In the genomic region with DNA sequence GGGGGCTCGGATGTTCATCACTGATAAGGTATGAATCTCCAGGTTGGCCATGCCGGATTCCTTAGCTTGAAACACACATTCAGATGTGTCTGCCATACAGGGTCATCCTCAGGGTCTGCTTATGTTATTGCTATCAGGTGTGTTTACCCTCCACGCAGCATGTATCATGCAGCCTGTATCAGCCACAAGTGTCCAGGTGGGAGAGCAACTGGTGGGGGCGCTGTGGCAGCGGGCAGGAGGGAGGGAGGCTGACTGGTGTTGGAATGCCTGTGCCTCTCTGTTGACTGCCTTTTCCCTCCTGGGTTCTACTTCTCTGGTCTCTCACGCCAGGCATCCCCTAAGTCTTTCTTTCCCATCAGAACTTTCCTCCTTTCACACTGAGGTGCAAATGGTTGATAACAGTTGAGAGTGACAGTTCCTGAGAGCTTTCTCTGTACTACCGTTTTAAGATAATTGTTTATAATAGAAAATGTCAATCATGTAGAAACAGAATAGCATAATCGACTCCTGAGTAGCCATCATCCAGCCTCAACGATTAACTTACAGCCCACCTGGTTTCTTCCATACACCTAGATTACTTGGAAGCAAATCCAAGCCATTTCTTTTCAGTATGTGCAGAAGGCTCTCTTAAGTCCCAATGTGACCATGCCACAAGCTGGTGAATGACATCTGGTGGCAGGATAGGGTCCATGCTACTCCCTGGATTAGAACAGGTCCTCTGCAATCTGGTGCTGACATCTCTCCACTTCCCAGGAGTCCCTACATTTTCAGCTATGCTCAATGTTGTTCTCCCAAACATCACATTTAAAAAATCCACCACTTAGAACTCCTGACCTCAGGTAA, we compare ENCODE assay signal across 15 cellular contexts.
"Had no signal": no experiment of that assay in that cellular context is flagged by ENCODE, and none has a peak within 500 bp of the region (broad histone marks: within the 10 kb centered on the region; RNA-seq: fewer than 3 reads in every experiment).

No MANE protein-coding gene starts in this region.

- H3K27me3 ChIP-seq: cardiac muscle cell, right atrium auricular region had no signal

- H3K36me3 ChIP-seq: cardiac muscle cell, gastroesophageal sphincter, right atrium auricular region had no signal

- H3K9me3 ChIP-seq: gastroesophageal sphincter, right atrium auricular region had no signal

- H2AFZ ChIP-seq: parathyroid adenoma had no signal

- H3K4me1 ChIP-seq: parathyroid adenoma had no signal

- H3K79me2 ChIP-seq: parathyroid adenoma had no signal

- H3K27ac ChIP-seq: cardiac muscle cell, epithelial cell of prostate, gastroesophageal sphincter, parathyroid adenoma, right atrium auricular region had no signal

- H3K4me3 ChIP-seq: cardiac muscle cell, gastroesophageal sphincter, right atrium auricular region had no signal

- H3K9ac ChIP-seq: parathyroid adenoma had no signal

- DNase-seq: activated B cell treated with CpG ODN at 0.5 μM for 24 hours; activated CD4-positive, alpha-beta T cell treated with anti-CD3 and anti-CD28 coated beads, Interleukin-2, amount 10 ng/mL, durations not matched to agents 24 days and 14 days; activated CD8-positive, alpha-beta memory T cell treated with anti-CD3 and anti-CD28 coated beads for 24 hours; activated naive CD4-positive, alpha-beta T cell treated with Interleukin-2 at 50 U/mL for 16 hours; activated naive CD8-positive, alpha-beta T cell treated with anti-CD3 and anti-CD28 coated beads, Interleukin-2, amount 50 U/mL, for 24 hours; cortex of kidney; effector memory CD4-positive, alpha-beta T cell; kidney glomerular epithelial cell; small intestine; trophoblast cell had no signal
